8 cellular contexts compared by ENCODE assay signal in genomic region chr16:58487566-58488351, GRCh38. TPM values are rescaled to one million over a fixed set of nuclear protein-coding genes. Genes with fewer than 3 reads are reported as not detected.
DNase-seq lines count a peak whose midpoint lies in the region; ATAC-seq, FAIRE-seq and TF ChIP-seq lines count a peak whose summit lies in the region.

No MANE protein-coding gene starts in this region.

- DNase-seq in BE2C (peak; percentile 95), GM19239 (ENCODE audit: insufficient read length, low spot score) (peak; percentile 90), RWPE1 (ENCODE audit: low spot score) (peak; percentile 82), activated gamma-delta T cell (lab: John Stamatoyannopoulos, UW) (peak; percentile 39), frontal cortex (ENCODE audit: low spot score in 2 of 2) (peak; percentile 71 to 89), pancreas (peak; percentile 65 to 93 (median 82)), thyroid gland (peak; percentile 80 to 84)
- DNase-seq in Jurkat, Clone E6-1 (ENCODE audit: low read depth, low spot score): peak; percentile 40

- H3K36me3 ChIP-seq in BE2C (no peaks in the 10 kb centered on the region), pancreas (no peaks in the 10 kb centered on the region), thyroid gland (no peaks in the 10 kb centered on the region)

- CTCF ChIA-PET in RWPE1 (lab: Yijun Ruan, JAX): interaction anchor here (0.5 to 3.6 kb wide), 28 partner anchors 9 to 396 kb away, joined by 3 to 62 read pairs (median 4); no protein-coding TSS in a partner anchor

- H3K4me3 ChIP-seq in BE2C (ENCODE audit: low read depth, low read length): no peak overlapping the region
- no peak overlapping the region for H3K4me3 ChIP-seq in Jurkat, Clone E6-1 (ENCODE audit: low read length)
- peak overlapping the region in 1 of 4 donors; percentile 24 for H3K4me3 ChIP-seq in pancreas
- no peak overlapping the region for H3K4me3 ChIP-seq in thyroid gland (replicated peaks in 1 of 3)

- no peaks in the 10 kb centered on the region for H3K27me3 ChIP-seq in BE2C
- H3K27me3 ChIP-seq in pancreas: no peaks in the 10 kb centered on the region
- H3K27me3 ChIP-seq in thyroid gland: no peaks in the 10 kb centered on the region

- H3K9me3 ChIP-seq in BE2C (no peaks in the 10 kb centered on the region), pancreas (no peaks in the 10 kb centered on the region), thyroid gland (no peaks in the 10 kb centered on the region)

- intact Hi-C loops in pancreas (cut with DNase I) (loop anchor here (5.0 to 10.0 kb wide), 2 partner anchors 150 to 153 kb away; no protein-coding TSS in a partner anchor), thyroid gland (cut with DNase I) (no loop called here)

- FAIRE-seq in GM19239 (lab: Jason Lieb, UNC) (peak; percentile 85), frontal cortex (lab: Jason Lieb, UNC) (no peak), pancreas (lab: Jason Lieb, UNC) (no peak)

- H3K4me1 ChIP-seq in BE2C (peaks cover 14% of the 10 kb centered on the region), pancreas (no peaks in the 10 kb centered on the region), thyroid gland (peaks cover 0 to 6% of the 10 kb centered on the region in 2 donors)

- peak; percentile 94 to 99 (median 98) for ATAC-seq in pancreas

- H3K27ac ChIP-seq in RWPE1 (no peak overlapping the region), pancreas (no peak overlapping the region), thyroid gland (no peak overlapping the region)

- TF ChIP-seq CTCF in BE2C (IDR thresholded peaks at IDR 0.05; ENCODE audit: low read depth, low read length) (peak; percentile 83), RWPE1 (conservative IDR thresholded peaks at IDR 0.05; ENCODE audit: low read depth) (peak; percentile 90), pancreas (IDR thresholded peaks at IDR 0.05) (peak; percentile 84 to 96 (median 92)), thyroid gland (IDR thresholded peaks at IDR 0.05) (peak; percentile 80 to 92 (median 86))

- POLR2A ChIA-PET in RWPE1 (lab: Yijun Ruan, JAX; ENCODE audit: low non-redundant PET): no interaction called here

- 15 to 16% methylated on average over 43 of the region's 43 CpGs for WGBS in pancreas, 2 donors
- WGBS in thyroid gland, 2 donors: 32 to 53% methylated on average over 14 to 20 of the region's 43 CpGs

- no peak for TF ChIP-seq POLR2A in thyroid gland (IDR thresholded peaks at IDR 0.05)

RNA-seq across cellular contexts. Expression of gene NDRG4, which starts 12.2 kb away (rescaled TPM):
- polyA plus RNA-seq in BE2C (2012; ENCODE audit: insufficient read depth, insufficient read length, low read depth): 108 TPM
- polyA plus RNA-seq in Jurkat, Clone E6-1 (2012; ENCODE audit: insufficient read depth, insufficient read length): 3.6 TPM
- total RNA-seq in frontal cortex (230 TPM), pancreas (1 to 10 TPM; 2.0 to 6.7 (median 3.9) TPM), thyroid gland (10 to 100 TPM in 2 of 4 donors, 1 to 10 TPM in 2; 3.3 to 12.9 (median 9.3) TPM)
- polyA plus RNA-seq in pancreas: 10 to 100 TPM; 10.1 to 25.8 TPM

RNA-seq across cellular contexts. Expression of gene SETD6, which starts 27.6 kb away (rescaled TPM):
- polyA plus RNA-seq in BE2C (2012; ENCODE audit: insufficient read depth, insufficient read length, low read depth): 66.5 TPM
- not detected for polyA plus RNA-seq in Jurkat, Clone E6-1 (2012; ENCODE audit: insufficient read depth, insufficient read length)
- total RNA-seq in frontal cortex: 15.9 TPM
- total RNA-seq in pancreas: 10 to 100 TPM; 13.8 to 23.0 (median 20.2) TPM
- polyA plus RNA-seq in pancreas: 10 to 100 TPM; 30.6 to 38.2 TPM
- total RNA-seq in thyroid gland: 10 to 100 TPM; 37.3 to 59.2 (median 44.4) TPM

Comparison
In these comparisons a context has a peak if more than half of its experiments do, and no peak if none do; other contexts are left out.
1. DNase-seq: peak in every context shown above with its lines; median percentile 95 in BE2C; 90 in GM19239; 82 in pancreas; 82 in RWPE1; 82 in thyroid gland; 80 in frontal cortex; 40 in Jurkat, Clone E6-1; 39 in activated gamma-delta T cell.
2. RNA of gene NDRG4, which starts 12.2 kb away (total RNA-seq): 230 TPM in frontal cortex (single experiment); 3.3 to 12.9 TPM in thyroid gland and 2.0 to 6.7 TPM in pancreas; every median in the first group is over 10 times any median in the second.
3. Peak in every context shown above with its lines, with median percentiles within 50 percentile points of each other: CTCF ChIP-seq.